26 cellular contexts compared by ENCODE assay signal in the genomic region with DNA sequence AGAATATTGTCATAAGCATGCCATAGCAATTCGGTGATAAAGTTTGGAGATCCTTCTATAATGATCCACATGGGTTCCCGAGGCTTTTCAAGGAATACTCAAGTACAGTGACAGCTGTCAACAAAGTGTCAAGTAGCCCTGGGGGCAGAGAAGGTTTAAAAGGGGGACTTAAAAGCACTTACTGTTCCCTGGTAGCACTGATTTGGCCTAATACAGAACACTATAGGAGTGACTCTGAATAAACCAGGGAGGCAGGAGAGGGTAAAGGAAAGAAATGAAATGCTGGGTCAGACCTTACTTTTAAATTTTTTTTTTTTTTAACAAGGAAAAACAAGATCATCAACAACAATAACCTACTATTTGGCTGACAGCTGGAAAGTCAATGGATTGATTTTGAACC.
"Had no signal": no experiment of that assay in that cellular context is flagged by ENCODE, and none has a peak within 500 bp of the region (broad histone marks: within the 10 kb centered on the region; RNA-seq: fewer than 3 reads in every experiment).

No MANE protein-coding gene starts in this region.

- H3K27ac ChIP-seq: coronary artery, foreskin keratinocyte, left lung, neural progenitor cell, ovary, sigmoid colon, skin epidermis, testis, tibial nerve, upper lobe of right lung, vagina had no signal

- H3K27me3 ChIP-seq: foreskin keratinocyte, heart right ventricle, left lung, neural progenitor cell, ovary, sigmoid colon, testis, tibial nerve, upper lobe of right lung, vagina had no signal

- H3K4me1 ChIP-seq: neural progenitor cell, testis, upper lobe of right lung, vagina had no signal

- ATAC-seq: foreskin keratinocyte; left lung; natural killer cell treated with Interleukin-12 subunit alpha and Interleukin-12 subunit beta and Interleukin-15 and Interleukin-18, amount 100 ng/mL, for 72 hours; stimulated activated naive B cell treated with anti-CD40 and anti-IgM and Interleukin-4, amounts not matched to agents 10 μg/mL and 1 μg/mL and 100 μg/mL, for 72 hours; stimulated activated naive CD8-positive, alpha-beta T cell treated with anti-CD3 and anti-CD28 coated beads, Interleukin-15, amount 100 ng/mL, for 72 hours; upper lobe of right lung had no signal

- H3K9me3 ChIP-seq: heart right ventricle, left lung, ovary, sigmoid colon, testis, tibial nerve, upper lobe of right lung, vagina had no signal

- DNase-seq: effector CD4-positive, alpha-beta T cell; endodermal cell; erythroblast; foreskin keratinocyte; hypothalamus; islet precursor cell; left lung; mesenchymal stem cell; midbrain; nucleus accumbens; ovary; sigmoid colon; stimulated activated CD4-positive, alpha-beta T cell treated with anti-CD3 and anti-CD28 coated beads, Interleukin-2, amount 100 ng/mL, for 24 hours; stimulated activated CD4-positive, alpha-beta T cell treated with anti-CD3 and anti-CD28 coated beads, Interleukin-4, amount 100 ng/mL, for 4 hours; stimulated activated naive B cell treated with anti-CD40 and anti-IgM and Interleukin-4, amounts not matched to agents 10 μg/mL and 1 μg/mL and 100 μg/mL, for 72 hours; stimulated activated naive CD8-positive, alpha-beta T cell treated with anti-CD3 and anti-CD28 coated beads, Interleukin-15, amount 100 ng/mL, for 72 hours; testis; upper lobe of right lung had no signal

- H3K4me3 ChIP-seq: coronary artery, heart right ventricle, left lung, lung, neural progenitor cell, ovary, sigmoid colon, skin epidermis, testis, tibial nerve, upper lobe of right lung, vagina had no signal

- H3K36me3 ChIP-seq: neural progenitor cell, ovary had no signal
